In genomic region chr19:12603714-12604113, GRCh38 we compare ENCODE assay signal across 9 cellular contexts. TPM values are rescaled to one million over a fixed set of nuclear protein-coding genes. Genes with fewer than 3 reads are reported as not detected.
A peak's percentile ranks its signal among the peaks of the same experiment; 100 is the strongest.
DNase-seq lines count a peak whose midpoint lies in the region; ATAC-seq and TF ChIP-seq lines count a peak whose summit lies in the region.
"Had no signal": no experiment of that assay in that cellular context is flagged by ENCODE, and none has a peak within 500 bp of the region (broad histone marks: within the 10 kb centered on the region; RNA-seq: fewer than 3 reads in every experiment).

No MANE protein-coding gene starts in this region.

- no peak for TF ChIP-seq CTCF in DND-41 (IDR thresholded peaks at IDR 0.05; ENCODE audit: borderline replicate concordance, extremely low read depth, low read length, poor library complexity, severe bottlenecking)
- TF ChIP-seq CTCF in heart right ventricle (IDR thresholded peaks at IDR 0.05): no peak
- TF ChIP-seq CTCF in foreskin fibroblast (IDR thresholded peaks at IDR 0.05; ENCODE audit: low read depth, low read length): no peak

- H2AFZ ChIP-seq in DND-41 (ENCODE audit: low read depth, low read length): no peak overlapping the region

- H3K9me3 ChIP-seq in DND-41 (ENCODE audit: insufficient read depth, low read length, severe bottlenecking) (no peaks in the 10 kb centered on the region), heart right ventricle (no peaks in the 10 kb centered on the region)

- intact Hi-C loops in heart right ventricle (cut with DNase I): no loop called here

- peak overlapping the region; percentile 25 for H3K27ac Mint-ChIP-seq in activated CD4-positive, alpha-beta T cell treated with anti-CD3 and anti-CD28 coated beads, Interleukin-2, amount 10 ng/mL, durations not matched to agents 7 days and 5 days
- peak overlapping the region in 2 of 6 donors; percentile 7 to 55 for H3K27ac Mint-ChIP-seq in immature natural killer cell
- H3K27ac Mint-ChIP-seq: HFFc6 had no signal

- H3K4me3 ChIP-seq in DND-41 (ENCODE audit: low read depth in 1 of 2, low read length in 2 of 2): no peak overlapping the region
- no peak overlapping the region for H3K4me3 ChIP-seq in heart right ventricle
- H3K4me3 ChIP-seq in foreskin fibroblast (ENCODE audit: low read depth in 1 of 2, low read length in 2 of 2): no peak overlapping the region

- peaks cover 7% of the 10 kb centered on the region; the same call in 1 of the 2 replicates for H3K4me1 ChIP-seq in DND-41 (ENCODE audit: insufficient read depth, low read length)
- H3K4me1 ChIP-seq in heart right ventricle: no peaks in the 10 kb centered on the region

- CTCF ChIA-PET in activated CD4-positive, alpha-beta T cell treated with anti-CD3 and anti-CD28 coated beads, Interleukin-2, amount 10 ng/mL, durations not matched to agents 7 days and 5 days (lab: Charles Lee): interaction anchor here (0.6 to 1.1 kb wide), 4 partner anchors 21 to 39 kb away, joined by 3 to 4 read pairs (median 3); no protein-coding TSS in a partner anchor

- no peaks in the 10 kb centered on the region for H3K27me3 ChIP-seq in DND-41 (ENCODE audit: insufficient read depth, low read length, poor library complexity)
- H3K27me3 ChIP-seq in heart right ventricle: no peaks in the 10 kb centered on the region

- no peak overlapping the region for H3K4me3 Mint-ChIP-seq in activated CD4-positive, alpha-beta T cell treated with anti-CD3 and anti-CD28 coated beads, Interleukin-2, amount 10 ng/mL, durations not matched to agents 7 days and 5 days
- H3K4me3 Mint-ChIP-seq in immature natural killer cell: no peak overlapping the region
- H3K4me3 Mint-ChIP-seq: HFFc6 had no signal

- H3K4me1 Mint-ChIP-seq in activated CD4-positive, alpha-beta T cell treated with anti-CD3 and anti-CD28 coated beads, Interleukin-2, amount 10 ng/mL, durations not matched to agents 7 days and 5 days: peaks cover 20% of the 10 kb centered on the region
- H3K4me1 Mint-ChIP-seq in immature natural killer cell: peaks cover 0 to 7% of the 10 kb centered on the region in 2 donors

- H3K9me3 Mint-ChIP-seq in activated CD4-positive, alpha-beta T cell treated with anti-CD3 and anti-CD28 coated beads, Interleukin-2, amount 10 ng/mL, durations not matched to agents 7 days and 5 days: no peaks in the 10 kb centered on the region
- H3K9me3 Mint-ChIP-seq in immature natural killer cell: no peaks in the 10 kb centered on the region
- H3K9me3 Mint-ChIP-seq: HFFc6 had no signal

- peaks cover 12% of the 10 kb centered on the region for H3K79me2 ChIP-seq in DND-41 (ENCODE audit: insufficient read depth, low read length)

- H3K36me3 Mint-ChIP-seq in activated CD4-positive, alpha-beta T cell treated with anti-CD3 and anti-CD28 coated beads, Interleukin-2, amount 10 ng/mL, durations not matched to agents 7 days and 5 days (ENCODE audit: low read depth): peaks cover 36% of the 10 kb centered on the region
- peaks cover 4% of the 10 kb centered on the region in 3 donors for H3K36me3 Mint-ChIP-seq in immature natural killer cell

- ATAC-seq in DND-41 (ENCODE audit: insufficient read depth, low read depth): peak; percentile 89
- ATAC-seq in HG02852 (IDR thresholded peaks at IDR 0.05; ENCODE audit: unreplicated experiment): peak; percentile 59
- no peak for ATAC-seq in heart right ventricle

- H3K27me3 Mint-ChIP-seq in activated CD4-positive, alpha-beta T cell treated with anti-CD3 and anti-CD28 coated beads, Interleukin-2, amount 10 ng/mL, durations not matched to agents 7 days and 5 days: no peaks in the 10 kb centered on the region
- H3K27me3 Mint-ChIP-seq in immature natural killer cell (ENCODE audit: low read depth in 3 of 3): no peaks in the 10 kb centered on the region

- peaks cover 25% of the 10 kb centered on the region for H3K36me3 ChIP-seq in DND-41 (ENCODE audit: insufficient read depth, low read length)
- peaks cover 0 to 90% (median 9%) of the 10 kb centered on the region in 9 donors for H3K36me3 ChIP-seq in heart right ventricle

- 75 to 83% methylated on average over 1 of the region's 1 CpG for WGBS in heart right ventricle, 2 donors

- H4K20me1 ChIP-seq in DND-41 (ENCODE audit: insufficient read depth, low read length): no peaks in the 10 kb centered on the region

- no peak overlapping the region for H3K27ac ChIP-seq in DND-41 (ENCODE audit: low read length)
- no peak overlapping the region for H3K27ac ChIP-seq in heart right ventricle

- H3K9ac ChIP-seq in DND-41 (ENCODE audit: low read depth, low read length): no peak overlapping the region

- POLR2A ChIA-PET in activated CD4-positive, alpha-beta T cell treated with anti-CD3 and anti-CD28 coated beads, Interleukin-2, amount 10 ng/mL, durations not matched to agents 7 days and 5 days (lab: Charles Lee): interaction anchor here (0.6 kb wide), 3 partner anchors 10 to 270 kb away, joined by 3 to 4 read pairs (median 4); partner anchors contain the start of gene ZNF563

- H3K4me2 ChIP-seq in DND-41 (ENCODE audit: insufficient read depth, low read length): no peak overlapping the region

- DNase-seq in DND-41: peak; percentile 52
- peak; percentile 80 for DNase-seq in activated CD4-positive, alpha-beta T cell treated with anti-CD3 and anti-CD28 coated beads, Interleukin-2, amount 10 ng/mL, durations not matched to agents 7 days and 5 days
- peak; percentile 93 for DNase-seq in myocyte (ENCODE audit: low read depth)
- no peak for DNase-seq in DMS79 treated with DMSO at 0.1 percent for 48 hours (lab: John Stamatoyannopoulos, UW)
- DNase-seq in heart right ventricle: no peak
- DNase-seq in foreskin fibroblast: no peak
- no peak for DNase-seq in immature natural killer cell
- DNase-seq: HFFc6 had no signal

RNA-seq across cellular contexts. Expression of gene ZNF490, which starts 6.9 kb away (rescaled TPM):
- 10 to 100 TPM; 15.1 to 15.8 TPM for total RNA-seq in activated CD4-positive, alpha-beta T cell treated with anti-CD3 and anti-CD28 coated beads, Interleukin-2, amount 10 ng/mL, durations not matched to agents 7 days and 5 days
- total RNA-seq in myocyte (5.8 and 8.6 TPM in 2 replicates), heart right ventricle (1 to 10 TPM; 3.2 to 7.2 (median 5.2) TPM)
- polyA plus RNA-seq in myocyte (2012): 2.0 TPM
- polyA plus RNA-seq in heart right ventricle (under 1 TPM; 0.22 to 0.95 TPM), immature natural killer cell (1 to 10 TPM; 3.1 to 8.2 (median 3.5) TPM)

RNA-seq across cellular contexts. Expression of gene ZNF791, which starts 7.0 kb away (rescaled TPM):
- 10 to 100 TPM; 31.3 to 37.3 TPM for total RNA-seq in activated CD4-positive, alpha-beta T cell treated with anti-CD3 and anti-CD28 coated beads, Interleukin-2, amount 10 ng/mL, durations not matched to agents 7 days and 5 days
- total RNA-seq in myocyte (12.5 and 13.6 TPM in 2 replicates), heart right ventricle (10 to 100 TPM; 13.1 to 22.1 (median 16.8) TPM)
- 6.8 TPM for polyA plus RNA-seq in myocyte (2012)
- polyA plus RNA-seq in heart right ventricle (1 to 10 TPM; 4.7 to 8.0 TPM), immature natural killer cell (10 to 100 TPM; 10.9 to 21.3 (median 12.9) TPM)

RNA-seq across cellular contexts. Expression of gene ZNF564, which starts 52.4 kb away (rescaled TPM):
- 10 to 100 TPM; 11.1 to 12.1 TPM for total RNA-seq in activated CD4-positive, alpha-beta T cell treated with anti-CD3 and anti-CD28 coated beads, Interleukin-2, amount 10 ng/mL, durations not matched to agents 7 days and 5 days
- total RNA-seq in myocyte (5.8 and 6.0 TPM in 2 replicates), heart right ventricle (10 to 100 TPM in 3 of 10 donors, 1 to 10 TPM in 7; 5.9 to 11.2 (median 9.5) TPM)
- polyA plus RNA-seq in myocyte (2012): 2.5 TPM
- polyA plus RNA-seq in heart right ventricle (10 to 100 TPM in 1 of 2 donors, 1 to 10 TPM in 1; 2.9 to 11.0 TPM), immature natural killer cell (10 to 100 TPM; 14.0 to 22.6 (median 16.2) TPM)

Comparison
In these comparisons a context has a peak if more than half of its experiments do, and no peak if none do; other contexts are left out.
1. ATAC-seq: peak in DND-41 (single experiment) and HG02852 (single experiment); none in heart right ventricle (0 of 8).
2. DNase-seq: peak in DND-41 (single experiment), activated CD4-positive, alpha-beta T cell treated with anti-CD3 and anti-CD28 coated beads, Interleukin-2, amount 10 ng/mL, durations not matched to agents 7 days and 5 days (single experiment) and myocyte (single experiment); none in DMS79 treated with DMSO at 0.1 percent for 48 hours (single experiment), heart right ventricle (0 of 2), foreskin fibroblast (0 of 2) and immature natural killer cell (0 of 3).